8 cellular contexts compared by ENCODE assay signal in genomic region chr6:150813993-150814359, GRCh38. TPM values are rescaled to one million over a fixed set of nuclear protein-coding genes. Genes with fewer than 3 reads are reported as not detected.
A peak's percentile ranks its signal among the peaks of the same experiment; 100 is the strongest.
DNase-seq lines count a peak whose midpoint lies in the region; ATAC-seq, FAIRE-seq and TF ChIP-seq lines count a peak whose summit lies in the region.

No MANE protein-coding gene starts in this region.

- CTCF ChIA-PET in WTC11 (lab: Charles Lee), result interaction anchor here (1.4 to 1.7 kb wide), 3 partner anchors 128 to 461 kb away, joined by 3 to 6 read pairs (median 5); no protein-coding TSS in a partner anchor
- CTCF ChIA-PET in naive thymus-derived CD4-positive, alpha-beta T cell (lab: Charles Lee), result interaction anchor here (5.0 kb wide), 1 partner anchor 396 kb away, joined by 37 read pairs; no protein-coding TSS in a partner anchor

- no peaks in the 10 kb centered on the region for H3K9me3 ChIP-seq in naive thymus-derived CD4-positive, alpha-beta T cell (ENCODE audit: control insufficient read depth in 2 of 3, low read length in 3 of 3)

- no peaks in the 10 kb centered on the region; the same call in 1 of the 2 replicates for H3K27me3 Mint-ChIP-seq in WTC11 (ENCODE audit: low read depth)
- peaks cover 7 to 50% (median 29%) of the 10 kb centered on the region in 5 donors for H3K27me3 Mint-ChIP-seq in naive thymus-derived CD4-positive, alpha-beta T cell

- H3K4me3 ChIP-seq in lower leg skin (ENCODE audit: low read depth, poor library complexity, severe bottlenecking), result no peak overlapping the region
- H3K4me3 ChIP-seq in naive thymus-derived CD4-positive, alpha-beta T cell (ENCODE audit: low read length), result no peak overlapping the region

- no peak overlapping the region for H3K27ac ChIP-seq in naive thymus-derived CD4-positive, alpha-beta T cell (ENCODE audit: low read depth, low read length)

- H3K4me3 Mint-ChIP-seq in WTC11, result no peak overlapping the region
- H3K4me3 Mint-ChIP-seq in naive thymus-derived CD4-positive, alpha-beta T cell, result no peak overlapping the region

- TF ChIP-seq CTCF in WTC11 (IDR thresholded peaks at IDR 0.05) (no peak), lower leg skin (IDR thresholded peaks at IDR 0.05) (no peak)

- FAIRE-seq in GM18507 (lab: Jason Lieb, UNC) (no peak), RCC 7860 (lab: Jason Lieb, UNC) (no peak)

- peaks cover 9% of the 10 kb centered on the region for H3K9me3 Mint-ChIP-seq in WTC11
- H3K9me3 Mint-ChIP-seq in naive thymus-derived CD4-positive, alpha-beta T cell, result no peaks in the 10 kb centered on the region

- DNase-seq in GM18507 (ENCODE audit: extremely low spot score, insufficient read length, low read depth) (peak; percentile 15), RCC 7860 (ENCODE audit: low spot score) (peak; percentile 25), lung microvascular endothelial cell (ENCODE audit: low read depth in 2 of 2) (peak; percentile 12 to 71), WTC11 (ENCODE audit: low spot score) (no peak), lower leg skin (ENCODE audit: low spot score in 2 of 2) (no peak), NCI-H526 (lab: John Stamatoyannopoulos, UW) (no peak)
- DNase-seq in naive thymus-derived CD4-positive, alpha-beta T cell, result no peak

- H3K4me1 Mint-ChIP-seq in WTC11, result peaks cover 7% of the 10 kb centered on the region; the same call in 1 of the 2 replicates
- H3K4me1 Mint-ChIP-seq in naive thymus-derived CD4-positive, alpha-beta T cell, result peaks cover 0 to 5% (median 0%) of the 10 kb centered on the region in 7 donors

- POLR2A ChIA-PET in WTC11 (lab: Charles Lee), result no interaction called here
- POLR2A ChIA-PET in naive thymus-derived CD4-positive, alpha-beta T cell (lab: Charles Lee), result no interaction called here

- no peaks in the 10 kb centered on the region; the same call in 1 of the 2 replicates for H3K36me3 Mint-ChIP-seq in WTC11
- no peaks in the 10 kb centered on the region for H3K36me3 Mint-ChIP-seq in naive thymus-derived CD4-positive, alpha-beta T cell

- ATAC-seq in HG02588 (IDR thresholded peaks at IDR 0.05; ENCODE audit: unreplicated experiment), result peak; percentile 70
- ATAC-seq in WTC11, result no peak
- no peak for ATAC-seq in naive thymus-derived CD4-positive, alpha-beta T cell

- no peak overlapping the region for H3K27ac Mint-ChIP-seq in WTC11
- H3K27ac Mint-ChIP-seq in naive thymus-derived CD4-positive, alpha-beta T cell, result peak overlapping the region in 1 of 9 donors; percentile 61

- H3K4me1 ChIP-seq in naive thymus-derived CD4-positive, alpha-beta T cell (ENCODE audit: control insufficient read depth in 2 of 2, insufficient read depth in 2 of 2, low read length in 2 of 2), result no peaks in the 10 kb centered on the region

- intact Hi-C loops in lower leg skin (cut with DNase I; ENCODE audit: low total_unique reads), result loop anchor here (5.0 to 10.0 kb wide), 2 partner anchors 397 to 739 kb away; no protein-coding TSS in a partner anchor
- intact Hi-C loops in naive thymus-derived CD4-positive, alpha-beta T cell (cut with micrococcal nuclease), result loop anchor here in 1 of 2 donors (2.0 kb wide), 1 partner anchor 797 kb away; no protein-coding TSS in a partner anchor

- 56 to 57% methylated on average over 3 of the region's 3 CpGs for WGBS in lower leg skin, 2 donors

- peaks cover 0 to 3% of the 10 kb centered on the region in 2 donors for H3K27me3 ChIP-seq in naive thymus-derived CD4-positive, alpha-beta T cell (ENCODE audit: control insufficient read depth in 2 of 2, insufficient read depth in 2 of 2, low read length in 2 of 2)

- H3K36me3 ChIP-seq in naive thymus-derived CD4-positive, alpha-beta T cell (ENCODE audit: control insufficient read depth in 2 of 3, insufficient read depth in 3 of 3, low read length in 3 of 3), result no peaks in the 10 kb centered on the region

- no peak for TF ChIP-seq POLR2A in lower leg skin (IDR thresholded peaks at IDR 0.05)

TF ChIP-seq in WTC11, 78 proteins besides CTCF, POLR2A, EP300 and RAD21 (continues in another document):
- TF ChIP-seq ZNF219 (CRISPR knock-in tag; IDR thresholded peaks at IDR 0.05; ENCODE audit: borderline replicate concordance) (no peak), AR (CRISPR knock-in tag; IDR thresholded peaks at IDR 0.05) (no peak), ATF2 (CRISPR knock-in tag; IDR thresholded peaks at IDR 0.05; ENCODE audit: borderline replicate concordance, low read depth) (no peak), NFATC4 (CRISPR knock-in tag; IDR thresholded peaks at IDR 0.05) (no peak), PRDM15 (CRISPR knock-in tag; IDR thresholded peaks at IDR 0.05) (no peak), ZNF512 (CRISPR knock-in tag; IDR thresholded peaks at IDR 0.05; ENCODE audit: borderline replicate concordance) (no peak), KAT7 (CRISPR knock-in tag; IDR thresholded peaks at IDR 0.05; ENCODE audit: borderline replicate concordance) (no peak), CREB1 (CRISPR knock-in tag; IDR thresholded peaks at IDR 0.05) (no peak), PRRX2 (CRISPR knock-in tag; IDR thresholded peaks at IDR 0.05) (no peak), NFE2L1 (CRISPR knock-in tag; IDR thresholded peaks at IDR 0.05) (no peak)

RNA-seq across cellular contexts. Expression of gene MTHFD1L, which starts 51.5 kb away (rescaled TPM):
- total RNA-seq in lung microvascular endothelial cell (30.3 and 45.6 TPM in 2 replicates), WTC11 (2021) (83.2 to 104 TPM (median 88.0 TPM) in 3 replicates), lower leg skin (1 to 10 TPM; 2.1 to 7.1 (median 4.4) TPM)
- total RNA-seq in naive thymus-derived CD4-positive, alpha-beta T cell, result 10 to 100 TPM in 2 of 5 experiments, 1 to 10 TPM in 3; 6.4 to 57.8 (median 9.3) TPM
- polyA plus RNA-seq in naive thymus-derived CD4-positive, alpha-beta T cell, result 1 to 10 TPM; 5.7 to 7.8 TPM

Comparison
In these comparisons a context has a peak if more than half of its experiments do, and no peak if none do; other contexts are left out.
1. DNase-seq: peak in GM18507 (single experiment), RCC 7860 (single experiment) and lung microvascular endothelial cell (2 of 2); none in WTC11 (single experiment), lower leg skin (0 of 2), naive thymus-derived CD4-positive, alpha-beta T cell (0 of 9) and NCI-H526 (0 of 2).